In genomic region chr7:107788662-107789061, GRCh38 we compare ENCODE assay signal across 22 cellular contexts. TPM values are rescaled to one million over a fixed set of nuclear protein-coding genes. Genes with fewer than 3 reads are reported as not detected.
DNase-seq lines count a peak whose midpoint lies in the region; TF ChIP-seq lines count a peak whose summit lies in the region.
"Had no signal": no experiment of that assay in that cellular context is flagged by ENCODE, and none has a peak within 500 bp of the region (broad histone marks: within the 10 kb centered on the region; RNA-seq: fewer than 3 reads in every experiment).

No MANE protein-coding gene starts in this region.

- H3K36me3 ChIP-seq in BLaER1 (no peaks in the 10 kb centered on the region), OCI-LY7 (ENCODE audit: insufficient read depth, low read length) (no peaks in the 10 kb centered on the region), iPS-20b (ENCODE audit: insufficient read depth, low read depth, low read length) (no peaks in the 10 kb centered on the region), sigmoid colon (no peaks in the 10 kb centered on the region)
- H3K36me3 ChIP-seq: HAP-1 had no signal

- no peaks in the 10 kb centered on the region for H3K27me3 ChIP-seq in BLaER1
- H3K27me3 ChIP-seq in iPS-20b (ENCODE audit: insufficient read depth, low read length) = no peaks in the 10 kb centered on the region
- H3K27me3 ChIP-seq in sigmoid colon = no peaks in the 10 kb centered on the region

- no peaks in the 10 kb centered on the region for H3K9me3 ChIP-seq in BLaER1
- H3K9me3 ChIP-seq in OCI-LY7 (ENCODE audit: low read length) = no peaks in the 10 kb centered on the region
- H3K9me3 ChIP-seq in iPS-20b (ENCODE audit: insufficient read depth, low read depth, low read length) = no peaks in the 10 kb centered on the region
- H3K9me3 ChIP-seq in sigmoid colon = no peaks in the 10 kb centered on the region
- H3K9me3 ChIP-seq: A549, HAP-1 had no signal

- intact Hi-C loops in OCI-LY7 (cut with micrococcal nuclease; ENCODE audit: unreplicated experiment) (no loop called here), sigmoid colon (cut with DNase I) (no loop called here)

- peak overlapping the region; percentile 27; the same call in 1 of the 2 replicates for H3K4me2 ChIP-seq in BLaER1
- H3K4me2 ChIP-seq in OCI-LY7 (ENCODE audit: low read length) = peak overlapping the region; percentile 29; the same call in 1 of the 2 replicates
- H3K4me2 ChIP-seq: A549 had no signal

- TF ChIP-seq POLR2A in sigmoid colon (IDR thresholded peaks at IDR 0.05) = no peak

- no peak for TF ChIP-seq CTCF in OCI-LY7 (conservative IDR thresholded peaks at IDR 0.05; ENCODE audit: low read length)
- TF ChIP-seq CTCF in sigmoid colon (IDR thresholded peaks at IDR 0.05) = no peak

- no peaks in the 10 kb centered on the region for H3K79me2 ChIP-seq in OCI-LY7 (ENCODE audit: insufficient read depth, low read depth, low read length)

- no peak overlapping the region for H3K27ac ChIP-seq in BLaER1
- no peak overlapping the region for H3K27ac ChIP-seq in OCI-LY7 (ENCODE audit: low read depth, low read length, poor library complexity, severe bottlenecking)
- peak overlapping the region; percentile 29 for H3K27ac ChIP-seq in iPS-20b (ENCODE audit: low read length)
- peak overlapping the region in 3 of 4 donors; percentile 76 to 87 (median 83) for H3K27ac ChIP-seq in sigmoid colon
- H3K27ac ChIP-seq: 22Rv1, A549, HL-60 had no signal

- WGBS in sigmoid colon, 2 donors = 86 to 93% methylated on average over 3 of the region's 3 CpGs

- BruUV-seq in OCI-LY7 (replicated peaks; lab: Mats Ljungman, UMichigan) = no TSS peak

- no peaks in the 10 kb centered on the region for H3K9me2 ChIP-seq in OCI-LY7 (ENCODE audit: insufficient read depth, low read length)

- no peak for TF ChIP-seq EP300 in sigmoid colon (IDR thresholded peaks at IDR 0.05)

- H3K9ac ChIP-seq in BLaER1 (no peak overlapping the region), iPS-20b (ENCODE audit: low read depth, low read length) (peak overlapping the region; percentile 24; the same call in 1 of the 2 replicates)

- CTCF ChIA-PET in OCI-LY7 (lab: Charles Lee; ENCODE audit: unreplicated experiment) = interaction anchor here (0.6 kb wide), 1 partner anchor 856 kb away, joined by 3 read pairs; no protein-coding TSS in a partner anchor

- POLR2A ChIA-PET in OCI-LY7 (lab: Charles Lee) = interaction anchor here (0.6 to 1.7 kb wide), 10 partner anchors 10 to 1522 kb away, joined by 3 to 9 read pairs (median 4); partner anchors contain the start of gene SLC26A3

- peak; percentile 8 for DNase-seq in OCI-LY7 (ENCODE audit: low spot score)
- DNase-seq in sigmoid colon = no peak
- DNase-seq in stimulated activated CD4-positive, alpha-beta T cell treated with anti-CD3 and anti-CD28 coated beads, Interleukin-15, amount 100 ng/mL, for 24 hours = no peak
- DNase-seq in NCI-H1694 (lab: John Stamatoyannopoulos, UW) = no peak
- no peak for DNase-seq in DMS153 (lab: John Stamatoyannopoulos, UW)
- DNase-seq: AML-193; Calu3; CD8-positive, alpha-beta T cell; DMS53; DND-41; EL had no signal

- peaks cover 8% of the 10 kb centered on the region; the same call in 1 of the 2 replicates for H3K4me1 ChIP-seq in BLaER1
- H3K4me1 ChIP-seq in OCI-LY7 (ENCODE audit: insufficient read depth, low read length, poor library complexity, severe bottlenecking) = no peaks in the 10 kb centered on the region
- H3K4me1 ChIP-seq in iPS-20b (ENCODE audit: insufficient read depth, low read length) = peaks cover 17% of the 10 kb centered on the region
- peaks cover 0 to 54% (median 44%) of the 10 kb centered on the region in 4 donors for H3K4me1 ChIP-seq in sigmoid colon
- H3K4me1 ChIP-seq: A549, HAP-1 had no signal

- H4K20me1 ChIP-seq in BLaER1 (no peaks in the 10 kb centered on the region), OCI-LY7 (ENCODE audit: insufficient read depth, low read length) (no peaks in the 10 kb centered on the region)

- H3K4me3 ChIP-seq in BLaER1 (no peak overlapping the region), OCI-LY7 (ENCODE audit: low read depth, low read length, poor library complexity, severe bottlenecking) (no peak overlapping the region), iPS-20b (ENCODE audit: low read length) (no peak overlapping the region), sigmoid colon (no peak overlapping the region)
- H3K4me3 ChIP-seq: A549, GM12878, HAP-1 had no signal

- H2AFZ ChIP-seq in OCI-LY7 (ENCODE audit: low read length) = no peak overlapping the region

RNA-seq across cellular contexts. Expression of gene SLC26A3, which starts 14.4 kb away (rescaled TPM):
- not detected in 2 replicates for total RNA-seq in OCI-LY7 (2014; rRNA removed; shearing (Covaris generic))
- total RNA-seq in OCI-LY7 (2022) (not detected in 2 replicates), sigmoid colon (10 to 100 TPM in 1 of 4 donors, 1 to 10 TPM in 3; 4.8 to 12.0 (median 7.6) TPM)
- polyA plus RNA-seq in sigmoid colon = 1,000 to 10,000 TPM in 1 of 3 donors, 100 to 1,000 TPM in 2; 326 to 1,079 (median 751) TPM
- total RNA-seq: Calu3; CD8-positive, alpha-beta T cell; G401; H4; HT1080 had no signal
- polyA plus RNA-seq: A549, BJ, GM12878 had no signal

RNA-seq across cellular contexts. Expression of gene CBLL1, which starts 44.7 kb away (rescaled TPM):
- total RNA-seq in OCI-LY7 (2014; rRNA removed; shearing (Covaris generic)) = 22.9 and 25.7 TPM in 2 replicates
- total RNA-seq in OCI-LY7 (2022) = 41.4 and 57.2 TPM in 2 replicates
- total RNA-seq in sigmoid colon = 10 to 100 TPM; 25.2 to 47.4 (median 38.9) TPM
- polyA plus RNA-seq in sigmoid colon = 10 to 100 TPM in 1 of 3 donors, 1 to 10 TPM in 2; 6.7 to 11.0 (median 7.8) TPM

Comparison
In these comparisons a context has a peak if more than half of its experiments do, and no peak if none do; other contexts are left out.
1. H3K27ac ChIP-seq: peak in iPS-20b (single experiment) and sigmoid colon (3 of 4); none in BLaER1 (single experiment) and OCI-LY7 (single experiment).
2. RNA of gene SLC26A3, which starts 14.4 kb away (total RNA-seq): 4.8 to 12.0 TPM in sigmoid colon; not detected in OCI-LY7; every median in the first group is over 4 times any median in the second.